Comparison of ENCODE assay signal across 8 cellular contexts in the genomic region with DNA sequence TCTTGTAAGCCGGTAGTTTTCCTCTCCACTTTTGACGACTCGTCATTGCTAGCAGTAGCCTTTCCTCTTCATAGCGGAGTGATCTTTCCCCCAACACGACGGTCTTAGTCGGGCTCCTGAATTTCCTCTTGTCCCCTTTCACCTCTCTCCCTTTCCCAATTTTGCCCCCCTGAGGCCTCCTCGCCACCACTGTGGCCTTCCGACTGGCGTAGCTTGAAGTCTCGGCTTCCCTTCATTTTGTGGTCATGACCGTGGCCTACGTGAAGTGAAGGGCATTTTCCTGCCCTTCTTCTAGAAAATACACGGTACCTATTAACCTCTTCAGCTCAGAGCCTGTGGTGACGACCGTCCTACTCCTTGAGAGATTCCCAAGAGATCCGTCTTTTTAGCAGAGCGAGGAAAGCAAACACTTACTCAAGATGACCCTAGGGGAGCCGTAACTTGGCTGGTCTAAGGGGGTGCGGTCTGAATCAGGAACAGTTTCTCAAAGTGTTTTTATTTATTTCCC. TPM values are rescaled to one million over a fixed set of nuclear protein-coding genes. Genes with fewer than 3 reads are reported as not detected.
DNase-seq lines count a peak whose midpoint lies in the region; ATAC-seq and TF ChIP-seq lines count a peak whose summit lies in the region.

No MANE protein-coding gene starts in this region.

- H3K36me3 ChIP-seq in ascending aorta: peaks cover 7 to 17% of the 10 kb centered on the region in 2 donors

- TF ChIP-seq CTCF in ascending aorta (IDR thresholded peaks at IDR 0.05): no peak

- peaks cover 0 to 25% of the 10 kb centered on the region in 2 donors for H3K4me1 ChIP-seq in ascending aorta

- H3K27ac ChIP-seq in ascending aorta (peak overlapping the region; percentile 96), skin epidermis (peak overlapping the region; percentile 86 to 100 (median 98))

- DNase-seq in NCI-H1105 treated with DMSO at 0.1 percent for 48 hours (lab: John Stamatoyannopoulos, UW) (peak; percentile 21), NCI-H1105 (lab: John Stamatoyannopoulos, UW) (no peak), NCI-H187 treated with DMSO at 0.1 percent for 48 hours (lab: John Stamatoyannopoulos, UW) (peak; percentile 78), ascending aorta (ENCODE audit: low spot score in 2 of 2) (peak in 1 of 2 donors; percentile 71), iPS-NIHi11 (ENCODE audit: low spot score) (peak; percentile 29), T-helper 9 cell (no peak)

- H3K9me3 ChIP-seq in ascending aorta: no peaks in the 10 kb centered on the region

- H3K27me3 ChIP-seq in ascending aorta: no peaks in the 10 kb centered on the region

- H3K4me3 ChIP-seq in ascending aorta (peak overlapping the region; percentile 88 to 100), skin epidermis (peak overlapping the region; percentile 62 to 96 (median 83))

- ATAC-seq in HG03378 (IDR thresholded peaks at IDR 0.05; ENCODE audit: unreplicated experiment): no peak

- intact Hi-C loops in ascending aorta (cut with DNase I): loop anchor here (2.0 to 5.0 kb wide), 5 partner anchors 56 to 796 kb away; a partner anchor contains a TSS

RNA-seq across cellular contexts. Expression of a gene that starts 0.8 kb away (rescaled TPM):
- total RNA-seq in ascending aorta: 233 TPM

RNA-seq across cellular contexts. Expression of a gene that starts 55.7 kb away (rescaled TPM):
- 18.0 TPM for total RNA-seq in ascending aorta

Comparison
In these comparisons a context has a peak if more than half of its experiments do, and no peak if none do; other contexts are left out.
1. DNase-seq: peak in NCI-H1105 treated with DMSO at 0.1 percent for 48 hours (single experiment), NCI-H187 treated with DMSO at 0.1 percent for 48 hours (single experiment) and iPS-NIHi11 (single experiment); none in NCI-H1105 (single experiment) and T-helper 9 cell (single experiment).